ENCODE assay signal across 12 cellular contexts in the genomic region with DNA sequence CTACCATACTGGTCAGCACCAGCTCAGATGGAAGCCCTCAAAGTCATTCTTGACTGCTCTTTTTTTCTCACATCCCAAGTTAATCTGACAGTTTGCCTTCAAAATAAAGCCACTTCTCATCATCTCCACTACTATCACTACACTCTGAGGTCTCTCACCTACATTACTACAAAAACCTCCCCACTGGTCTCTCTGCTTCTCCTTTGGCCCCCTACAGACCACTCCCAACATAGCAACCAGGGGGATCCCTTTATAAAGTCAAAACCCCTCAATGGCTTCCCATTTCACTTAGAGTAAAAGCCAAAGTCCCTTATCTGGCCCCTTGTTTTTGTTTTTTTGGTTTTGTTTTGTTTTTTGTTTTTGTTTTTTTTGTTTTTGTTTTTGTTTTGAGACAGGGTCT. TPM values are rescaled to one million over a fixed set of nuclear protein-coding genes. Genes with fewer than 3 reads are reported as not detected.
DNase-seq lines count a peak whose midpoint lies in the region; ATAC-seq and TF ChIP-seq lines count a peak whose summit lies in the region.
"Had no signal": no experiment of that assay in that cellular context is flagged by ENCODE, and none has a peak within 500 bp of the region (broad histone marks: within the 10 kb centered on the region; RNA-seq: fewer than 3 reads in every experiment).

No MANE protein-coding gene starts in this region.

- no peaks in the 10 kb centered on the region for H3K9me3 Mint-ChIP-seq in activated naive CD8-positive, alpha-beta T cell treated with anti-CD3 and anti-CD28 coated beads, Interleukin-2, amount 50 U/mL, for 24 hours
- no peaks in the 10 kb centered on the region for H3K9me3 Mint-ChIP-seq in activated naive CD8-positive, alpha-beta T cell treated with anti-CD3 and anti-CD28 coated beads for 36 hours
- no peaks in the 10 kb centered on the region for H3K9me3 Mint-ChIP-seq in type B pancreatic cell
- no peaks in the 10 kb centered on the region for H3K9me3 Mint-ChIP-seq in activated CD4-positive, alpha-beta T cell treated with anti-CD3 and anti-CD28 coated beads, Interleukin-2, amount 10 ng/mL, durations not matched to agents 24 days and 14 days
- H3K9me3 Mint-ChIP-seq: CD4-positive, alpha-beta memory T cell had no signal

- no peak overlapping the region for H2AFZ ChIP-seq in Karpas-422 (ENCODE audit: low read length)
- H2AFZ ChIP-seq: parathyroid adenoma had no signal

- POLR2A ChIA-PET in GM10248 (lab: Yijun Ruan, JAX), result no interaction called here

- H3K9me3 ChIP-seq in Karpas-422 (ENCODE audit: low read length), result no peaks in the 10 kb centered on the region

- no peaks in the 10 kb centered on the region for H3K79me2 ChIP-seq in Karpas-422 (ENCODE audit: low read length)

- ATAC-seq in activated naive CD8-positive, alpha-beta T cell treated with anti-CD3 and anti-CD28 coated beads, Interleukin-2, amount 50 U/mL, for 24 hours, result no peak

- no peaks in the 10 kb centered on the region for H3K27me3 Mint-ChIP-seq in activated naive CD8-positive, alpha-beta T cell treated with anti-CD3 and anti-CD28 coated beads, Interleukin-2, amount 50 U/mL, for 24 hours
- H3K27me3 Mint-ChIP-seq in activated naive CD8-positive, alpha-beta T cell treated with anti-CD3 and anti-CD28 coated beads for 36 hours, result no peaks in the 10 kb centered on the region
- H3K27me3 Mint-ChIP-seq in type B pancreatic cell, result peaks cover 3% of the 10 kb centered on the region
- peaks cover 3% of the 10 kb centered on the region for H3K27me3 Mint-ChIP-seq in activated CD4-positive, alpha-beta T cell treated with anti-CD3 and anti-CD28 coated beads, Interleukin-2, amount 10 ng/mL, durations not matched to agents 24 days and 14 days

- H3K36me3 ChIP-seq in Karpas-422 (ENCODE audit: insufficient read depth, low read length), result no peaks in the 10 kb centered on the region

- H3K4me3 Mint-ChIP-seq in activated naive CD8-positive, alpha-beta T cell treated with anti-CD3 and anti-CD28 coated beads, Interleukin-2, amount 50 U/mL, for 24 hours, result no peak overlapping the region
- no peak overlapping the region for H3K4me3 Mint-ChIP-seq in activated naive CD8-positive, alpha-beta T cell treated with anti-CD3 and anti-CD28 coated beads for 36 hours
- H3K4me3 Mint-ChIP-seq in type B pancreatic cell, result no peak overlapping the region
- no peak overlapping the region for H3K4me3 Mint-ChIP-seq in activated CD4-positive, alpha-beta T cell treated with anti-CD3 and anti-CD28 coated beads, Interleukin-2, amount 10 ng/mL, durations not matched to agents 24 days and 14 days
- H3K4me3 Mint-ChIP-seq: CD4-positive, alpha-beta memory T cell had no signal

- peaks cover 3% of the 10 kb centered on the region for H3K36me3 Mint-ChIP-seq in activated naive CD8-positive, alpha-beta T cell treated with anti-CD3 and anti-CD28 coated beads, Interleukin-2, amount 50 U/mL, for 24 hours (ENCODE audit: low read depth)
- H3K36me3 Mint-ChIP-seq in activated naive CD8-positive, alpha-beta T cell treated with anti-CD3 and anti-CD28 coated beads for 36 hours, result no peaks in the 10 kb centered on the region
- H3K36me3 Mint-ChIP-seq in type B pancreatic cell, result no peaks in the 10 kb centered on the region
- peaks cover 5% of the 10 kb centered on the region for H3K36me3 Mint-ChIP-seq in activated CD4-positive, alpha-beta T cell treated with anti-CD3 and anti-CD28 coated beads, Interleukin-2, amount 10 ng/mL, durations not matched to agents 24 days and 14 days (ENCODE audit: low read depth)
- H3K36me3 Mint-ChIP-seq: CD4-positive, alpha-beta memory T cell had no signal

- no peak overlapping the region for H3K4me3 ChIP-seq in Karpas-422 (ENCODE audit: low read length)

- H3K4me1 ChIP-seq in Karpas-422 (ENCODE audit: low read length), result no peaks in the 10 kb centered on the region

- H4K20me1 ChIP-seq in Karpas-422 (ENCODE audit: insufficient read depth, low read depth, low read length), result no peaks in the 10 kb centered on the region

- H3K9ac ChIP-seq in Karpas-422 (ENCODE audit: low read length), result no peak overlapping the region
- H3K9ac ChIP-seq: parathyroid adenoma had no signal

- no peak overlapping the region for H3K27ac Mint-ChIP-seq in activated naive CD8-positive, alpha-beta T cell treated with anti-CD3 and anti-CD28 coated beads, Interleukin-2, amount 50 U/mL, for 24 hours
- no peak overlapping the region for H3K27ac Mint-ChIP-seq in activated naive CD8-positive, alpha-beta T cell treated with anti-CD3 and anti-CD28 coated beads for 36 hours
- H3K27ac Mint-ChIP-seq in type B pancreatic cell, result no peak overlapping the region
- H3K27ac Mint-ChIP-seq in activated CD4-positive, alpha-beta T cell treated with anti-CD3 and anti-CD28 coated beads, Interleukin-2, amount 10 ng/mL, durations not matched to agents 24 days and 14 days, result no peak overlapping the region

- CTCF ChIA-PET in GM10248 (lab: Yijun Ruan, JAX), result interaction anchor here (1.2 to 1.6 kb wide), 3 partner anchors 8 to 15 kb away, joined by 3 to 6 read pairs (median 3); no protein-coding TSS in a partner anchor

- intact Hi-C loops in activated CD4-positive, alpha-beta T cell treated with anti-CD3 and anti-CD28 coated beads, Interleukin-2, amount 10 ng/mL, durations not matched to agents 24 days and 14 days (cut with micrococcal nuclease), result no loop called here

- DNase-seq in activated naive CD8-positive, alpha-beta T cell treated with anti-CD3 and anti-CD28 coated beads, Interleukin-2, amount 50 U/mL, for 24 hours, result peak; percentile 12
- DNase-seq in activated naive CD8-positive, alpha-beta T cell treated with anti-CD3 and anti-CD28 coated beads for 36 hours, result no peak
- DNase-seq in Karpas-422 (peak; percentile 67), dermis blood vessel endothelial cell (peak; percentile 42), type B pancreatic cell (ENCODE audit: extremely low spot score, unreplicated experiment) (no peak), SIG-M5 treated with dmso at 0.1 percent for 504 hours (lab: John Stamatoyannopoulos, UW; ENCODE audit: unreplicated experiment) (no peak), GM10248 (ENCODE audit: extremely low spot score) (no peak)
- no peak for DNase-seq in activated CD4-positive, alpha-beta T cell treated with anti-CD3 and anti-CD28 coated beads, Interleukin-2, amount 10 ng/mL, durations not matched to agents 24 days and 14 days
- DNase-seq: CD4-positive, alpha-beta memory T cell; NCI-H2029 had no signal

- H3K9me2 ChIP-seq in Karpas-422 (replicated peaks; ENCODE audit: insufficient read depth, low read length), result no peaks in the 10 kb centered on the region

- H3K27me3 ChIP-seq in Karpas-422 (ENCODE audit: low read length), result no peaks in the 10 kb centered on the region

- H3K4me1 Mint-ChIP-seq in activated naive CD8-positive, alpha-beta T cell treated with anti-CD3 and anti-CD28 coated beads, Interleukin-2, amount 50 U/mL, for 24 hours, result peaks cover 14% of the 10 kb centered on the region
- H3K4me1 Mint-ChIP-seq in activated naive CD8-positive, alpha-beta T cell treated with anti-CD3 and anti-CD28 coated beads for 36 hours, result peaks cover 15% of the 10 kb centered on the region
- H3K4me1 Mint-ChIP-seq in type B pancreatic cell (ENCODE audit: unreplicated experiment), result peaks cover 15% of the 10 kb centered on the region
- H3K4me1 Mint-ChIP-seq in activated CD4-positive, alpha-beta T cell treated with anti-CD3 and anti-CD28 coated beads, Interleukin-2, amount 10 ng/mL, durations not matched to agents 24 days and 14 days, result peaks cover 14% of the 10 kb centered on the region

- H3K4me2 ChIP-seq in Karpas-422 (ENCODE audit: low read depth, low read length, poor library complexity, severe bottlenecking), result no peak overlapping the region

- no peak overlapping the region for H3K27ac ChIP-seq in Karpas-422 (ENCODE audit: low read length)
- H3K27ac ChIP-seq: HL-60, parathyroid adenoma had no signal

- TF ChIP-seq CTCF in type B pancreatic cell (conservative IDR thresholded peaks at IDR 0.05) (peak; percentile 71), GM10248 (IDR thresholded peaks at IDR 0.05; ENCODE audit: control extremely low read depth, extremely low read depth, low read depth, missing control alignments) (no peak)

RNA-seq across cellular contexts. Expression of a gene that starts 4.6 kb away (rescaled TPM):
- 1 to 10 TPM; 4.1 to 5.7 TPM for total RNA-seq in activated naive CD8-positive, alpha-beta T cell treated with anti-CD3 and anti-CD28 coated beads for 36 hours
- 0.07 TPM in 1 of 2 replicates, not detected in the other for total RNA-seq in Karpas-422 (2014; rRNA removed; shearing (Covaris generic); ENCODE audit: low replicate concordance)
- 46.1 and 65.8 TPM in 2 replicates for total RNA-seq in dermis blood vessel endothelial cell
- 8.4 and 10.2 TPM in 2 replicates for total RNA-seq in type B pancreatic cell (ENCODE audit: low replicate concordance)
- total RNA-seq in activated CD4-positive, alpha-beta T cell treated with anti-CD3 and anti-CD28 coated beads, Interleukin-2, amount 10 ng/mL, durations not matched to agents 24 days and 14 days, result 9.2 and 10.9 TPM in 2 replicates

RNA-seq across cellular contexts. Expression of a gene that starts 26.2 kb away (rescaled TPM):
- total RNA-seq in activated naive CD8-positive, alpha-beta T cell treated with anti-CD3 and anti-CD28 coated beads for 36 hours, result 10 to 100 TPM; 22.4 to 24.8 TPM
- 14.6 and 19.3 TPM in 2 replicates for total RNA-seq in Karpas-422 (2014; rRNA removed; shearing (Covaris generic); ENCODE audit: low replicate concordance)
- total RNA-seq in dermis blood vessel endothelial cell (20.9 and 24.0 TPM in 2 replicates), type B pancreatic cell (ENCODE audit: low replicate concordance) (28.5 and 29.4 TPM in 2 replicates)
- total RNA-seq in activated CD4-positive, alpha-beta T cell treated with anti-CD3 and anti-CD28 coated beads, Interleukin-2, amount 10 ng/mL, durations not matched to agents 24 days and 14 days, result 33.1 and 34.5 TPM in 2 replicates

RNA-seq across cellular contexts. Expression of a gene that starts 40.6 kb away (rescaled TPM):
- total RNA-seq in activated naive CD8-positive, alpha-beta T cell treated with anti-CD3 and anti-CD28 coated beads for 36 hours, result 10 to 100 TPM; 26.8 to 27.3 TPM
- total RNA-seq in Karpas-422 (2014; rRNA removed; shearing (Covaris generic); ENCODE audit: low replicate concordance), result 20.4 and 48.3 TPM in 2 replicates
- total RNA-seq in dermis blood vessel endothelial cell (3.9 and 9.9 TPM in 2 replicates), type B pancreatic cell (ENCODE audit: low replicate concordance) (6.9 and 8.1 TPM in 2 replicates)
- total RNA-seq in activated CD4-positive, alpha-beta T cell treated with anti-CD3 and anti-CD28 coated beads, Interleukin-2, amount 10 ng/mL, durations not matched to agents 24 days and 14 days, result 24.1 TPM in 2 replicates

RNA-seq across cellular contexts. Expression of a gene that starts 40.8 kb away (rescaled TPM):
- 10 to 100 TPM; 83.4 to 84.6 TPM for total RNA-seq in activated naive CD8-positive, alpha-beta T cell treated with anti-CD3 and anti-CD28 coated beads for 36 hours
- 96.0 and 128 TPM in 2 replicates for total RNA-seq in Karpas-422 (2014; rRNA removed; shearing (Covaris generic); ENCODE audit: low replicate concordance)
- 43.7 and 45.0 TPM in 2 replicates for total RNA-seq in dermis blood vessel endothelial cell
- total RNA-seq in type B pancreatic cell (ENCODE audit: low replicate concordance), result 65.8 and 87.8 TPM in 2 replicates
- total RNA-seq in activated CD4-positive, alpha-beta T cell treated with anti-CD3 and anti-CD28 coated beads, Interleukin-2, amount 10 ng/mL, durations not matched to agents 24 days and 14 days, result 88.1 and 92.3 TPM in 2 replicates

RNA-seq across cellular contexts. Expression of a gene that starts 58.6 kb away (rescaled TPM):
- total RNA-seq in activated naive CD8-positive, alpha-beta T cell treated with anti-CD3 and anti-CD28 coated beads for 36 hours, result 100 to 1,000 TPM; 214 to 220 TPM
- 147 and 181 TPM in 2 replicates for total RNA-seq in Karpas-422 (2014; rRNA removed; shearing (Covaris generic); ENCODE audit: low replicate concordance)
- total RNA-seq in dermis blood vessel endothelial cell (42.2 and 91.9 TPM in 2 replicates), type B pancreatic cell (ENCODE audit: low replicate concordance) (79.6 and 103 TPM in 2 replicates)
- total RNA-seq in activated CD4-positive, alpha-beta T cell treated with anti-CD3 and anti-CD28 coated beads, Interleukin-2, amount 10 ng/mL, durations not matched to agents 24 days and 14 days, result 225 and 232 TPM in 2 replicates

Comparison
In these comparisons a context has a peak if more than half of its experiments do, and no peak if none do; other contexts are left out.
1. DNase-seq: peak in activated naive CD8-positive, alpha-beta T cell treated with anti-CD3 and anti-CD28 coated beads, Interleukin-2, amount 50 U/mL, for 24 hours (single experiment), Karpas-422 (single experiment) and dermis blood vessel endothelial cell (single experiment); none in activated naive CD8-positive, alpha-beta T cell treated with anti-CD3 and anti-CD28 coated beads for 36 hours (single experiment), type B pancreatic cell (single experiment), activated CD4-positive, alpha-beta T cell treated with anti-CD3 and anti-CD28 coated beads, Interleukin-2, amount 10 ng/mL, durations not matched to agents 24 days and 14 days (single experiment), SIG-M5 treated with dmso at 0.1 percent for 504 hours (single experiment) and GM10248 (single experiment).